1 cellular context compared by ENCODE assay signal in the genomic region with DNA sequence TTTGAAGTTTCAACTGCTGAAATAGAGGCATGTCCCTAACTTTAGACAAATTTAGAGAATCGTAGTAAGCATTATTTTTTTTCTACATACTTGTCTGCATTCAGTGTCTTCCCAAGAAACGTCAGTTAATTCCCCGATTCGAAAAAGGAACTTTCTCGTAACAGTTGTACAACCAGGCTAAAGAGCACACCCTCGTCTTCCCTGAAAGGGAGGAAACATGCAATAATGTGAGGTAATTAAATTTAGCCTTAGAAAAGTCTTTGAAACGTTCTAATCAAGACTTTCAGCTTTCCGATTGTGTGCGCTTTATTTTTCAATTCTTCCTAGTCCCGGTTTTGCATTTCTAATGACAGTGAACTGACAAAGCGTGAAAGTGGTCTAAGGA.
TF ChIP-seq lines count a peak whose summit lies in the region.

No MANE protein-coding gene starts in this region.

TF ChIP-seq in neural cell, 6 proteins besides CTCF, POLR2A, EP300 and RAD21 (continued from another document):
- TF ChIP-seq, protein P1, sequence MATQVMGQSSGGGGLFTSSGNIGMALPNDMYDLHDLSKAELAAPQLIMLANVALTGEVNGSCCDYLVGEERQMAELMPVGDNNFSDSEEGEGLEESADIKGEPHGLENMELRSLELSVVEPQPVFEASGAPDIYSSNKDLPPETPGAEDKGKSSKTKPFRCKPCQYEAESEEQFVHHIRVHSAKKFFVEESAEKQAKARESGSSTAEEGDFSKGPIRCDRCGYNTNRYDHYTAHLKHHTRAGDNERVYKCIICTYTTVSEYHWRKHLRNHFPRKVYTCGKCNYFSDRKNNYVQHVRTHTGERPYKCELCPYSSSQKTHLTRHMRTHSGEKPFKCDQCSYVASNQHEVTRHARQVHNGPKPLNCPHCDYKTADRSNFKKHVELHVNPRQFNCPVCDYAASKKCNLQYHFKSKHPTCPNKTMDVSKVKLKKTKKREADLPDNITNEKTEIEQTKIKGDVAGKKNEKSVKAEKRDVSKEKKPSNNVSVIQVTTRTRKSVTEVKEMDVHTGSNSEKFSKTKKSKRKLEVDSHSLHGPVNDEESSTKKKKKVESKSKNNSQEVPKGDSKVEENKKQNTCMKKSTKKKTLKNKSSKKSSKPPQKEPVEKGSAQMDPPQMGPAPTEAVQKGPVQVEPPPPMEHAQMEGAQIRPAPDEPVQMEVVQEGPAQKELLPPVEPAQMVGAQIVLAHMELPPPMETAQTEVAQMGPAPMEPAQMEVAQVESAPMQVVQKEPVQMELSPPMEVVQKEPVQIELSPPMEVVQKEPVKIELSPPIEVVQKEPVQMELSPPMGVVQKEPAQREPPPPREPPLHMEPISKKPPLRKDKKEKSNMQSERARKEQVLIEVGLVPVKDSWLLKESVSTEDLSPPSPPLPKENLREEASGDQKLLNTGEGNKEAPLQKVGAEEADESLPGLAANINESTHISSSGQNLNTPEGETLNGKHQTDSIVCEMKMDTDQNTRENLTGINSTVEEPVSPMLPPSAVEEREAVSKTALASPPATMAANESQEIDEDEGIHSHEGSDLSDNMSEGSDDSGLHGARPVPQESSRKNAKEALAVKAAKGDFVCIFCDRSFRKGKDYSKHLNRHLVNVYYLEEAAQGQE (IDR thresholded peaks at IDR 0.05; ENCODE audit: borderline replicate concordance) = no peak
- TF ChIP-seq POLR2AphosphoS5 (IDR thresholded peaks at IDR 0.05) (no peak), TAF1 (IDR thresholded peaks at IDR 0.05; ENCODE audit: low read depth) (no peak), MXI1 (conservative IDR thresholded peaks at IDR 0.05; ENCODE audit: poor library complexity, severe bottlenecking) (no peak), SMC3 (conservative IDR thresholded peaks at IDR 0.05; ENCODE audit: poor library complexity) (no peak)
TF ChIP-seq in neural cell: peak in this region for 0.
